Comparison of ENCODE assay signal across 14 cellular contexts in the genomic region with DNA sequence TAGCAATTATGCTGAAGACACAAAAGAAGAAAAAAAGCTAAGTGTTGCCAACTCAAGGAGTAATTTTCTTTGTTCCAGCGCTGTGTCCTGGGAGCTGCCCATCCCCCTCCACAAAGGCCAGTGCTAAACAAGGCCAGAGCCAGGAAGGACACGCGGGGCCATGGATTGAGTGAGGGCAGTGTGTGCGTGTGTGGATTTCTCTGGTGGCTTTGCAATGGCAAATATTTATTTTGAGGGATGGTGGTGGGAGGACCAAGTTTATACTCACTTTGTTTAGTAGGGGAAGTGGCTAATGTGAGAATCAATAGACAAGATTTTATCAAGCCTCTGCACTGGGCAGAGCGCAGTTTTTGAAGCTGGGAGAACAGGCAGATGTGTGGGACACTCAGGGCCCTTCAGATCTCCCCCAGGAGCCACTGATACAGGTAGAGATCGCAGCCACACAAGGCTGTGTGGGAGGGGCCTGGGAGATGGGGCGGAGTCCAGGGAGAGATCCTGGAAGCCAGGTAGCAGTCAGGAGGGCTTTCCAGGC. TPM values are rescaled to one million over a fixed set of nuclear protein-coding genes. Genes with fewer than 3 reads are reported as not detected.
DNase-seq lines count a peak whose midpoint lies in the region; ATAC-seq and TF ChIP-seq lines count a peak whose summit lies in the region.
"Had no signal": no experiment of that assay in that cellular context is flagged by ENCODE, and none has a peak within 500 bp of the region (broad histone marks: within the 10 kb centered on the region; RNA-seq: fewer than 3 reads in every experiment).

No MANE protein-coding gene starts in this region.

- no peaks in the 10 kb centered on the region for H3K9me3 Mint-ChIP-seq in nephron

- peak overlapping the region; percentile 78; the same call in 1 of the 2 replicates for H3K4me2 ChIP-seq in KMS-11

- H3K27ac Mint-ChIP-seq in nephron = peak overlapping the region; percentile 20 to 73 (median 29)
- H3K27ac Mint-ChIP-seq: stimulated activated memory B cell treated with anti-CD40 and anti-IgM and Interleukin-4, amounts not matched to agents 10 μg/mL and 1 μg/mL and 100 μg/mL, for 72 hours had no signal

- H3K27me3 Mint-ChIP-seq in nephron (ENCODE audit: low read depth) = peaks cover 14% of the 10 kb centered on the region

- H3K4me1 ChIP-seq in KMS-11 (ENCODE audit: low read depth, poor library complexity, severe bottlenecking) = peaks cover 53% of the 10 kb centered on the region
- H3K4me1 ChIP-seq in heart left ventricle = peaks cover 2 to 64% (median 37%) of the 10 kb centered on the region in 12 donors

- no peak for TF ChIP-seq CTCF in C4-2B (conservative IDR thresholded peaks at IDR 0.05)
- TF ChIP-seq CTCF in KMS-11 (conservative IDR thresholded peaks at IDR 0.05; ENCODE audit: low read depth, low read length) = no peak
- TF ChIP-seq CTCF in heart left ventricle (IDR thresholded peaks at IDR 0.05) = no peak
- no peak for TF ChIP-seq CTCF in nephron (IDR thresholded peaks at IDR 0.05; ENCODE audit: unreplicated experiment in 3 of 3)

- H3K9ac ChIP-seq in KMS-11 = no peak overlapping the region

- H3K79me2 ChIP-seq in KMS-11 (ENCODE audit: insufficient read depth, low read depth) = peaks cover 91% of the 10 kb centered on the region

- WGBS in heart left ventricle, 4 donors = 56 to 63% (median 61%) methylated on average over 7 of the region's 7 CpGs

- no peaks in the 10 kb centered on the region for H3K9me3 ChIP-seq in heart left ventricle
- H3K9me3 ChIP-seq: gastrocnemius medialis had no signal

- peak in 3 of 4 donors; percentile 54 to 74 (median 60) for ATAC-seq in heart left ventricle
- no peak for ATAC-seq in GM21367 (IDR thresholded peaks at IDR 0.05; ENCODE audit: unreplicated experiment)
- no peak for ATAC-seq in GM19328 (IDR thresholded peaks at IDR 0.05; ENCODE audit: unreplicated experiment)
- ATAC-seq: gastrocnemius medialis; stimulated activated memory B cell treated with anti-CD40 and anti-IgM and Interleukin-4, amounts not matched to agents 10 μg/mL and 1 μg/mL and 100 μg/mL, for 72 hours had no signal

- peak overlapping the region; percentile 26 for H3K27ac ChIP-seq in C4-2B
- H3K27ac ChIP-seq in KMS-11 = no peak overlapping the region; the same call in 1 of the 2 replicates
- H3K27ac ChIP-seq in heart left ventricle = peak overlapping the region in 5 of 12 donors; percentile 31 to 52 (median 41)

- H3K4me3 Mint-ChIP-seq in nephron = no peak overlapping the region
- H3K4me3 Mint-ChIP-seq: stimulated activated memory B cell treated with anti-CD40 and anti-IgM and Interleukin-4, amounts not matched to agents 10 μg/mL and 1 μg/mL and 100 μg/mL, for 72 hours had no signal

- TF ChIP-seq POLR2A in heart left ventricle (IDR thresholded peaks at IDR 0.05) = no peak

- no peaks in the 10 kb centered on the region for H3K36me3 Mint-ChIP-seq in nephron (ENCODE audit: low read depth)
- H3K36me3 Mint-ChIP-seq: stimulated activated memory B cell treated with anti-CD40 and anti-IgM and Interleukin-4, amounts not matched to agents 10 μg/mL and 1 μg/mL and 100 μg/mL, for 72 hours had no signal

- H4K20me1 ChIP-seq in KMS-11 (ENCODE audit: insufficient read depth) = no peaks in the 10 kb centered on the region

- H3K4me1 Mint-ChIP-seq in nephron = peaks cover 70% of the 10 kb centered on the region
- H3K4me1 Mint-ChIP-seq: stimulated activated memory B cell treated with anti-CD40 and anti-IgM and Interleukin-4, amounts not matched to agents 10 μg/mL and 1 μg/mL and 100 μg/mL, for 72 hours had no signal

- H3K27me3 ChIP-seq in KMS-11 (ENCODE audit: insufficient read depth, low read depth) (no peaks in the 10 kb centered on the region), heart left ventricle (peaks cover 0 to 3% (median 0%) of the 10 kb centered on the region in 9 donors)
- H3K27me3 ChIP-seq: gastrocnemius medialis had no signal

- DNase-seq in heart left ventricle (peak in 1 of 5 donors; percentile 50), ecto neural progenitor cell (ENCODE audit: low spot score) (no peak), cerebellum (ENCODE audit: low spot score) (no peak)
- DNase-seq: activated CD4-positive, alpha-beta T cell treated with anti-CD3 and anti-CD28 coated beads for 1 hour; activated effector memory CD4-positive, alpha-beta T cell treated with Interleukin-2 at 50 U/mL for 16 hours; gastrocnemius medialis; NCI-H2029; stimulated activated CD4-positive, alpha-beta T cell treated with anti-CD3 and anti-CD28 coated beads, Interleukin-12 subunit alpha, Interleukin-12 subunit beta, amount 100 ng/mL, for 4 hours had no signal

- H3K4me3 ChIP-seq in KMS-11 (IDR thresholded peaks at IDR 0.05; ENCODE audit: insufficient read depth, low read depth, low read length) (no peak overlapping the region), heart left ventricle (no peak overlapping the region)
- H3K4me3 ChIP-seq: gastrocnemius medialis had no signal

- H3K36me3 ChIP-seq in KMS-11 (ENCODE audit: insufficient read depth) = no peaks in the 10 kb centered on the region
- no peaks in the 10 kb centered on the region for H3K36me3 ChIP-seq in heart left ventricle
- H3K36me3 ChIP-seq: gastrocnemius medialis had no signal

- no peak overlapping the region for H2AFZ ChIP-seq in KMS-11 (ENCODE audit: low read depth)

- intact Hi-C loops in heart left ventricle (cut with DNase I) = loop anchor here in 1 of 10 donors (10.0 kb wide), 1 partner anchor 370 kb away; no protein-coding TSS in a partner anchor

RNA-seq across cellular contexts. Expression of gene AGAP1, which starts 11.4 kb away (rescaled TPM):
- total RNA-seq in heart left ventricle (10 to 100 TPM; 16.3 to 21.6 (median 19.3) TPM), cerebellum (68.2 TPM)
- 10 to 100 TPM in 1 of 2 donors, 1 to 10 TPM in 1; 5.9 to 11.9 TPM for polyA plus RNA-seq in heart left ventricle

Comparison
In these comparisons a context has a peak if more than half of its experiments do, and no peak if none do; other contexts are left out.
1. ATAC-seq: peak in heart left ventricle (3 of 4); none in GM21367 (single experiment) and GM19328 (single experiment).